Comparison of ENCODE assay signal across 8 cellular contexts in the genomic region with DNA sequence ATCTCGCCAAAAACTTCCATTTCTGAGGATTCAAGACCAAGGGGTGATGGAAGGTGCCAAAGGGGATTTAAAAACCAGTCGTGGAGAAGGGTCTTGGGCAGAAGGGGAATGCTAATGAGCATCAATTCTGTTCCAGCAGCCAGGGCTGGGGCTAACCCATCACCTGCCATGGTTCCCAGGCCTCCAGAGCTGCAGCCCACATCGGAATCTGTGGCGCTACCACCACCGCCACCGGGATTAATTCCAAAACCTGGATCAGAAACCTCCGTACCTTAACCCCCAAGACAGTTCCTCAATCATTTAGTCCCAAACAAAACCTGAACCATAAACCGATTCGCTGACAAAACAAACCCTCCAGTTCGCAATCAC.
DNase-seq lines count a peak whose midpoint lies in the region; ATAC-seq and TF ChIP-seq lines count a peak whose summit lies in the region.

No MANE protein-coding gene starts in this region.

- H3K27me3 ChIP-seq in stomach smooth muscle (ENCODE audit: control insufficient read depth in 1 of 2, insufficient read depth in 2 of 2, low read length in 2 of 2), result no peaks in the 10 kb centered on the region

- in situ Hi-C loops in astrocyte of the spinal cord (cut with HindIII; ENCODE audit: low sequenced_read_pairs), result no loop called here

- peak overlapping the region; percentile 91 for H3K27ac ChIP-seq in stomach smooth muscle (ENCODE audit: low read length)

- peak overlapping the region; percentile 85 for H3K4me3 ChIP-seq in astrocyte of the spinal cord (ENCODE audit: low read depth, low read length)
- peak overlapping the region; percentile 86 to 99 for H3K4me3 ChIP-seq in stomach smooth muscle (ENCODE audit: low read length in 2 of 2)

- peak overlapping the region; percentile 68 to 97 for H3K9ac ChIP-seq in stomach smooth muscle (ENCODE audit: low read length in 2 of 2)

- DNase-seq in COLO668 (lab: John Stamatoyannopoulos, UW; ENCODE audit: unreplicated experiment) (peak; percentile 17), astrocyte of the spinal cord (ENCODE audit: low read depth, low spot score) (no peak), kidney glomerular epithelial cell (lab: John Stamatoyannopoulos, UW) (peak; percentile 4), NCI-H1436 treated with DMSO at 0.1 percent for 48 hours (lab: John Stamatoyannopoulos, UW) (no peak), islet precursor cell (no peak), GM10266 (ENCODE audit: extremely low spot score) (no peak)

- H3K9me3 ChIP-seq in stomach smooth muscle (ENCODE audit: control insufficient read depth in 2 of 2, low read length in 2 of 2), result no peaks in the 10 kb centered on the region

- H3K4me1 ChIP-seq in stomach smooth muscle (ENCODE audit: control insufficient read depth, insufficient read depth, low read length), result peaks cover 10% of the 10 kb centered on the region

- TF ChIP-seq CTCF in astrocyte of the spinal cord (IDR thresholded peaks at IDR 0.05; ENCODE audit: low read depth, low read length) (no peak), GM10266 (IDR thresholded peaks at IDR 0.05; ENCODE audit: control insufficient read depth, insufficient read depth, low read depth, missing control alignments) (no peak)

- H3K36me3 ChIP-seq in stomach smooth muscle (ENCODE audit: control insufficient read depth in 2 of 2, insufficient read depth in 2 of 2, low read length in 2 of 2), result peaks cover 4 to 7% of the 10 kb centered on the region in 2 donors

- ATAC-seq in HG03354 (IDR thresholded peaks at IDR 0.05; ENCODE audit: poor library complexity, severe bottlenecking, unreplicated experiment), result peak; percentile 16

Comparison
In these comparisons a context has a peak if more than half of its experiments do, and no peak if none do; other contexts are left out.
1. DNase-seq: peak in COLO668 (single experiment) and kidney glomerular epithelial cell (single experiment); none in astrocyte of the spinal cord (single experiment), NCI-H1436 treated with DMSO at 0.1 percent for 48 hours (single experiment), islet precursor cell (single experiment) and GM10266 (single experiment).